In genomic region chr12:49577589-49578315, GRCh38 we compare ENCODE assay signal across 1 cellular context.
TF ChIP-seq lines count a peak whose summit lies in the region.

No MANE protein-coding gene starts in this region.

TF ChIP-seq in K562, 482 proteins besides CTCF, POLR2A, EP300 and RAD21:
- TF ChIP-seq, protein P1, sequence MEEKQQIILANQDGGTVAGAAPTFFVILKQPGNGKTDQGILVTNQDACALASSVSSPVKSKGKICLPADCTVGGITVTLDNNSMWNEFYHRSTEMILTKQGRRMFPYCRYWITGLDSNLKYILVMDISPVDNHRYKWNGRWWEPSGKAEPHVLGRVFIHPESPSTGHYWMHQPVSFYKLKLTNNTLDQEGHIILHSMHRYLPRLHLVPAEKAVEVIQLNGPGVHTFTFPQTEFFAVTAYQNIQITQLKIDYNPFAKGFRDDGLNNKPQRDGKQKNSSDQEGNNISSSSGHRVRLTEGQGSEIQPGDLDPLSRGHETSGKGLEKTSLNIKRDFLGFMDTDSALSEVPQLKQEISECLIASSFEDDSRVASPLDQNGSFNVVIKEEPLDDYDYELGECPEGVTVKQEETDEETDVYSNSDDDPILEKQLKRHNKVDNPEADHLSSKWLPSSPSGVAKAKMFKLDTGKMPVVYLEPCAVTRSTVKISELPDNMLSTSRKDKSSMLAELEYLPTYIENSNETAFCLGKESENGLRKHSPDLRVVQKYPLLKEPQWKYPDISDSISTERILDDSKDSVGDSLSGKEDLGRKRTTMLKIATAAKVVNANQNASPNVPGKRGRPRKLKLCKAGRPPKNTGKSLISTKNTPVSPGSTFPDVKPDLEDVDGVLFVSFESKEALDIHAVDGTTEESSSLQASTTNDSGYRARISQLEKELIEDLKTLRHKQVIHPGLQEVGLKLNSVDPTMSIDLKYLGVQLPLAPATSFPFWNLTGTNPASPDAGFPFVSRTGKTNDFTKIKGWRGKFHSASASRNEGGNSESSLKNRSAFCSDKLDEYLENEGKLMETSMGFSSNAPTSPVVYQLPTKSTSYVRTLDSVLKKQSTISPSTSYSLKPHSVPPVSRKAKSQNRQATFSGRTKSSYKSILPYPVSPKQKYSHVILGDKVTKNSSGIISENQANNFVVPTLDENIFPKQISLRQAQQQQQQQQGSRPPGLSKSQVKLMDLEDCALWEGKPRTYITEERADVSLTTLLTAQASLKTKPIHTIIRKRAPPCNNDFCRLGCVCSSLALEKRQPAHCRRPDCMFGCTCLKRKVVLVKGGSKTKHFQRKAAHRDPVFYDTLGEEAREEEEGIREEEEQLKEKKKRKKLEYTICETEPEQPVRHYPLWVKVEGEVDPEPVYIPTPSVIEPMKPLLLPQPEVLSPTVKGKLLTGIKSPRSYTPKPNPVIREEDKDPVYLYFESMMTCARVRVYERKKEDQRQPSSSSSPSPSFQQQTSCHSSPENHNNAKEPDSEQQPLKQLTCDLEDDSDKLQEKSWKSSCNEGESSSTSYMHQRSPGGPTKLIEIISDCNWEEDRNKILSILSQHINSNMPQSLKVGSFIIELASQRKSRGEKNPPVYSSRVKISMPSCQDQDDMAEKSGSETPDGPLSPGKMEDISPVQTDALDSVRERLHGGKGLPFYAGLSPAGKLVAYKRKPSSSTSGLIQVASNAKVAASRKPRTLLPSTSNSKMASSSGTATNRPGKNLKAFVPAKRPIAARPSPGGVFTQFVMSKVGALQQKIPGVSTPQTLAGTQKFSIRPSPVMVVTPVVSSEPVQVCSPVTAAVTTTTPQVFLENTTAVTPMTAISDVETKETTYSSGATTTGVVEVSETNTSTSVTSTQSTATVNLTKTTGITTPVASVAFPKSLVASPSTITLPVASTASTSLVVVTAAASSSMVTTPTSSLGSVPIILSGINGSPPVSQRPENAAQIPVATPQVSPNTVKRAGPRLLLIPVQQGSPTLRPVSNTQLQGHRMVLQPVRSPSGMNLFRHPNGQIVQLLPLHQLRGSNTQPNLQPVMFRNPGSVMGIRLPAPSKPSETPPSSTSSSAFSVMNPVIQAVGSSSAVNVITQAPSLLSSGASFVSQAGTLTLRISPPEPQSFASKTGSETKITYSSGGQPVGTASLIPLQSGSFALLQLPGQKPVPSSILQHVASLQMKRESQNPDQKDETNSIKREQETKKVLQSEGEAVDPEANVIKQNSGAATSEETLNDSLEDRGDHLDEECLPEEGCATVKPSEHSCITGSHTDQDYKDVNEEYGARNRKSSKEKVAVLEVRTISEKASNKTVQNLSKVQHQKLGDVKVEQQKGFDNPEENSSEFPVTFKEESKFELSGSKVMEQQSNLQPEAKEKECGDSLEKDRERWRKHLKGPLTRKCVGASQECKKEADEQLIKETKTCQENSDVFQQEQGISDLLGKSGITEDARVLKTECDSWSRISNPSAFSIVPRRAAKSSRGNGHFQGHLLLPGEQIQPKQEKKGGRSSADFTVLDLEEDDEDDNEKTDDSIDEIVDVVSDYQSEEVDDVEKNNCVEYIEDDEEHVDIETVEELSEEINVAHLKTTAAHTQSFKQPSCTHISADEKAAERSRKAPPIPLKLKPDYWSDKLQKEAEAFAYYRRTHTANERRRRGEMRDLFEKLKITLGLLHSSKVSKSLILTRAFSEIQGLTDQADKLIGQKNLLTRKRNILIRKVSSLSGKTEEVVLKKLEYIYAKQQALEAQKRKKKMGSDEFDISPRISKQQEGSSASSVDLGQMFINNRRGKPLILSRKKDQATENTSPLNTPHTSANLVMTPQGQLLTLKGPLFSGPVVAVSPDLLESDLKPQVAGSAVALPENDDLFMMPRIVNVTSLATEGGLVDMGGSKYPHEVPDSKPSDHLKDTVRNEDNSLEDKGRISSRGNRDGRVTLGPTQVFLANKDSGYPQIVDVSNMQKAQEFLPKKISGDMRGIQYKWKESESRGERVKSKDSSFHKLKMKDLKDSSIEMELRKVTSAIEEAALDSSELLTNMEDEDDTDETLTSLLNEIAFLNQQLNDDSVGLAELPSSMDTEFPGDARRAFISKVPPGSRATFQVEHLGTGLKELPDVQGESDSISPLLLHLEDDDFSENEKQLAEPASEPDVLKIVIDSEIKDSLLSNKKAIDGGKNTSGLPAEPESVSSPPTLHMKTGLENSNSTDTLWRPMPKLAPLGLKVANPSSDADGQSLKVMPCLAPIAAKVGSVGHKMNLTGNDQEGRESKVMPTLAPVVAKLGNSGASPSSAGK (IDR thresholded peaks at IDR 0.05) = 0 out of 2 replicates have a peak, but pooled peaks have one; percentile 24
- TF ChIP-seq, protein P2, sequence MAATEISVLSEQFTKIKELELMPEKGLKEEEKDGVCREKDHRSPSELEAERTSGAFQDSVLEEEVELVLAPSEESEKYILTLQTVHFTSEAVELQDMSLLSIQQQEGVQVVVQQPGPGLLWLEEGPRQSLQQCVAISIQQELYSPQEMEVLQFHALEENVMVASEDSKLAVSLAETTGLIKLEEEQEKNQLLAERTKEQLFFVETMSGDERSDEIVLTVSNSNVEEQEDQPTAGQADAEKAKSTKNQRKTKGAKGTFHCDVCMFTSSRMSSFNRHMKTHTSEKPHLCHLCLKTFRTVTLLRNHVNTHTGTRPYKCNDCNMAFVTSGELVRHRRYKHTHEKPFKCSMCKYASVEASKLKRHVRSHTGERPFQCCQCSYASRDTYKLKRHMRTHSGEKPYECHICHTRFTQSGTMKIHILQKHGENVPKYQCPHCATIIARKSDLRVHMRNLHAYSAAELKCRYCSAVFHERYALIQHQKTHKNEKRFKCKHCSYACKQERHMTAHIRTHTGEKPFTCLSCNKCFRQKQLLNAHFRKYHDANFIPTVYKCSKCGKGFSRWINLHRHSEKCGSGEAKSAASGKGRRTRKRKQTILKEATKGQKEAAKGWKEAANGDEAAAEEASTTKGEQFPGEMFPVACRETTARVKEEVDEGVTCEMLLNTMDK (IDR thresholded peaks at IDR 0.05; ENCODE audit: borderline replicate concordance, insufficient read depth, low read depth, low read length, poor library complexity, severe bottlenecking) = no peak
- TF ChIP-seq MNT (conservative IDR thresholded peaks at IDR 0.05) (peak; percentile 51 to 72; a peak in 3 of 4 replicates), NCOA2 (IDR thresholded peaks at IDR 0.05; ENCODE audit: partially characterized antibody in 2 of 2) (no peak), CBFA2T3 (IDR thresholded peaks at IDR 0.05) (peak; percentile 17; the same call in 1 of the 2 replicates), DEAF1 (CRISPR knock-in tag; IDR thresholded peaks at IDR 0.05) (no peak), TFAP4 (CRISPR knock-in tag; IDR thresholded peaks at IDR 0.05; ENCODE audit: borderline replicate concordance) (peak; percentile 80), RBFOX2 (IDR thresholded peaks at IDR 0.05; ENCODE audit: low read depth, low read length) (no peak), ZNF354B (CRISPR knock-in tag; IDR thresholded peaks at IDR 0.05) (no peak), ZNF197 (CRISPR knock-in tag; IDR thresholded peaks at IDR 0.05; ENCODE audit: low read depth) (no peak), USF1 (CRISPR knock-in tag; IDR thresholded peaks at IDR 0.05) (peak; percentile 61), ATF4 (CRISPR knock-in tag; IDR thresholded peaks at IDR 0.05) (no peak), RAD51 (IDR thresholded peaks at IDR 0.05; ENCODE audit: borderline replicate concordance, low read depth) (peak; percentile 17; the same call in 1 of the 2 replicates), L3MBTL2 (IDR thresholded peaks at IDR 0.05) (peak; percentile 56), TCF3 (CRISPR knock-in tag; IDR thresholded peaks at IDR 0.05) (0 out of 2 replicates have a peak, but pooled peaks have one; percentile 9)
- TF ChIP-seq, protein P3, sequence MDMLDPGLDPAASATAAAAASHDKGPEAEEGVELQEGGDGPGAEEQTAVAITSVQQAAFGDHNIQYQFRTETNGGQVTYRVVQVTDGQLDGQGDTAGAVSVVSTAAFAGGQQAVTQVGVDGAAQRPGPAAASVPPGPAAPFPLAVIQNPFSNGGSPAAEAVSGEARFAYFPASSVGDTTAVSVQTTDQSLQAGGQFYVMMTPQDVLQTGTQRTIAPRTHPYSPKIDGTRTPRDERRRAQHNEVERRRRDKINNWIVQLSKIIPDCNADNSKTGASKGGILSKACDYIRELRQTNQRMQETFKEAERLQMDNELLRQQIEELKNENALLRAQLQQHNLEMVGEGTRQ (CRISPR knock-in tag; IDR thresholded peaks at IDR 0.05) = peak; percentile 60
